Comparison of ENCODE assay signal across 11 cellular contexts in the genomic region with DNA sequence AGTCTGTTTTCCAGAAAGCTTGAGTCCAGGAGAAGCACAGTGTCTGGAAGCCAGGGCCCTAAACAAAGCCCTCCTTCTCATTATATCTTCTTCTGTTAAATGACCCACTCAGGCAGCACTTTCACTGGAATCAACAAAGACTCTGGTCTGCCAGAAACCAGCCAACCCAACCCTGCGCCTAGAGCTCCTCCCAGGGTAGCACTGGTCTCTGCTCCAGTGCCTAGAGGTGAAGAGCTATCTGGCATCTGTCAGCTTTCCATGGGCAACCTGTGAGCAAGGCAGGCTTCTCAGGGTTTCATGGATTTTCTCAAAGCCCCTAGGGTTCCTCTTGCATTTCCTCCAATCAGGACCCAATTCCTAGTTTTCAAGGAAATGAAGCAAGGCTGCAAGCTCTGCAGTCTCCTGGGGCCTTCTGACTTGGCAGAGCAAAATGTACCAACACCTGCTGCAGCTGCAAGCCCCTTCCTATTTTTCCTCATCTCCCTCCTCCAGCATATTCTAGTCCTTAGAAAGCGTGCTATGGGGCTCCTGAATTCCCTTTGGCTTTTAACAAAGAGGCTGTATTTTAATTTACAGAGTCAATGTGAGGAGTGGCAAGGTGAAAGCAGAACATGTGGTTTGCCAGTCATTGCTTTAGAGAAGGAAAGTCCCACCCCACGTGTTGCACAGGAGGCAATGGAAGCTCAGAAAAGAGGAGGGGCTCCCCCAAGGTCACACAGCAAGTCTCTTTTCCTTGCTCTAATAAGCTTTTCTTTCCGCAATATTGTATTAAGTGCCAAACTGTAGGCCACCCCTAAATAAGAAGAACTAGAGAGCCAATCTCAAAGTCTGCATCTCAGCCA. TPM values are rescaled to one million over a fixed set of nuclear protein-coding genes. Genes with fewer than 3 reads are reported as not detected.
DNase-seq lines count a peak whose midpoint lies in the region; ATAC-seq and TF ChIP-seq lines count a peak whose summit lies in the region.
"Had no signal": no experiment of that assay in that cellular context is flagged by ENCODE, and none has a peak within 500 bp of the region (broad histone marks: within the 10 kb centered on the region; RNA-seq: fewer than 3 reads in every experiment).

No MANE protein-coding gene starts in this region.

- no peaks in the 10 kb centered on the region for H3K36me3 ChIP-seq in heart right ventricle
- H3K36me3 ChIP-seq: pancreas had no signal

- no peaks in the 10 kb centered on the region for H3K9me3 ChIP-seq in heart right ventricle
- H3K9me3 ChIP-seq: pancreas had no signal

- no peak for TF ChIP-seq CTCF in heart right ventricle (IDR thresholded peaks at IDR 0.05)

- H3K27ac ChIP-seq in heart right ventricle, result peak overlapping the region in 1 of 10 donors; percentile 40
- peak overlapping the region; percentile 2 for H3K27ac ChIP-seq in temporal lobe (ENCODE audit: low read depth, low read length)
- H3K27ac ChIP-seq: pancreas had no signal

- ATAC-seq in Right ventricle myocardium inferior (peak; percentile 32), heart right ventricle (no peak), HG02870 (IDR thresholded peaks at IDR 0.05; ENCODE audit: unreplicated experiment) (peak; percentile 82), HG03439 (IDR thresholded peaks at IDR 0.05; ENCODE audit: unreplicated experiment) (no peak), GM21737 (IDR thresholded peaks at IDR 0.05; ENCODE audit: unreplicated experiment) (no peak)
- ATAC-seq: SK-N-SH treated with all-trans-retinoic acid at 6 μM for 48 hours had no signal

- H3K4me1 ChIP-seq in heart right ventricle, result peaks cover 0 to 46% (median 7%) of the 10 kb centered on the region in 9 donors

- 50 to 62% methylated on average over 4 of the region's 4 CpGs for WGBS in heart right ventricle, 2 donors

- H3K4me3 ChIP-seq in heart right ventricle, result no peak overlapping the region
- H3K4me3 ChIP-seq: pancreas had no signal

- DNase-seq in Right ventricle myocardium inferior (ENCODE audit: missing footprints), result no peak
- no peak for DNase-seq in heart right ventricle
- peak; percentile 58 for DNase-seq in NCI-H69 (lab: John Stamatoyannopoulos, UW)
- DNase-seq in activated CD8-positive, alpha-beta memory T cell treated with anti-CD3 and anti-CD28 coated beads for 24 hours, result no peak
- DNase-seq: pancreas had no signal

- intact Hi-C loops in Right ventricle myocardium inferior (cut with DNase I) (no loop called here), heart right ventricle (cut with DNase I) (no loop called here)

- H3K27me3 ChIP-seq in heart right ventricle, result peaks cover 0 to 17% (median 4%) of the 10 kb centered on the region in 7 donors
- H3K27me3 ChIP-seq: pancreas had no signal

RNA-seq across cellular contexts. Expression of gene RIC3, which starts 32.9 kb away (rescaled TPM):
- total RNA-seq in Right ventricle myocardium inferior, result 11.7 TPM
- 10 to 100 TPM; 10.6 to 16.5 (median 12.5) TPM for total RNA-seq in heart right ventricle
- polyA plus RNA-seq in heart right ventricle, result 10 to 100 TPM in 1 of 2 donors, 1 to 10 TPM in 1; 4.7 to 17.0 TPM
- total RNA-seq in temporal lobe, result 23.1 TPM
- polyA plus RNA-seq: BJ had no signal

Comparison
In these comparisons a context has a peak if more than half of its experiments do, and no peak if none do; other contexts are left out.
1. ATAC-seq: peak in Right ventricle myocardium inferior (single experiment) and HG02870 (single experiment); none in heart right ventricle (0 of 8), HG03439 (single experiment) and GM21737 (single experiment).